ENCODE assay signal across 34 cellular contexts in genomic region chr15:62272290-62272689, GRCh38.
"Had no signal": no experiment of that assay in that cellular context is flagged by ENCODE, and none has a peak within 500 bp of the region (broad histone marks: within the 10 kb centered on the region; RNA-seq: fewer than 3 reads in every experiment).

No MANE protein-coding gene starts in this region.

- ATAC-seq: activated naive CD4-positive, alpha-beta T cell treated with anti-CD3 and anti-CD28 coated beads, Interleukin-2, amount 50 U/mL, for 72 hours; activated naive CD8-positive, alpha-beta T cell treated with anti-CD3 and anti-CD28 coated beads, Interleukin-2, amount 50 U/mL, for 24 hours; activated T-cell treated with anti-CD3 and anti-CD28 coated beads, Interleukin-2, amount 50 U/mL, for 4 hours; activated T-cell treated with anti-CD3 and anti-CD28 coated beads, Interleukin-2, amount 50 U/mL, for 72 hours; activated T-helper 17 cell treated with anti-CD3 and anti-CD28 coated beads, Interleukin-2, amount 50 U/mL, for 72 hours; body of pancreas had no signal

- DNase-seq: activated effector memory CD4-positive, alpha-beta T cell treated with anti-CD3 and anti-CD28 coated beads, Interleukin-2, amount 50 U/mL, for 16 hours; activated effector memory CD4-positive, alpha-beta T cell treated with Interleukin-2 at 50 U/mL for 16 hours; activated gamma-delta T cell; activated gamma-delta T cell treated with Interleukin-2 at 50 U/mL for 16 hours; activated naive CD4-positive, alpha-beta T cell; activated naive CD4-positive, alpha-beta T cell treated with anti-CD3 and anti-CD28 coated beads for 36 hours; activated naive CD4-positive, alpha-beta T cell treated with anti-CD3 and anti-CD28 coated beads, Interleukin-2, amount 10 ng/mL, durations not matched to agents 7 days and 5 days; activated naive CD4-positive, alpha-beta T cell treated with anti-CD3 and anti-CD28 coated beads, Interleukin-2, amount 50 U/mL, for 16 hours; activated naive CD4-positive, alpha-beta T cell treated with Interleukin-2 at 50 U/mL for 16 hours; activated naive CD8-positive, alpha-beta T cell treated with anti-CD3 and anti-CD28 coated beads for 36 hours; activated naive CD8-positive, alpha-beta T cell treated with anti-CD3 and anti-CD28 coated beads, Interleukin-2, amount 10 ng/mL, durations not matched to agents 7 days and 5 days; activated naive CD8-positive, alpha-beta T cell treated with anti-CD3 and anti-CD28 coated beads, Interleukin-2, amount 50 U/mL, for 24 hours; activated T-cell treated with anti-CD3 and anti-CD28 coated beads, Interleukin-2, amount 50 U/mL, for 1 hour; activated T-cell treated with anti-CD3 and anti-CD28 coated beads, Interleukin-2, amount 50 U/mL, for 24 hours; activated T-cell treated with anti-CD3 and anti-CD28 coated beads, Interleukin-2, amount 50 U/mL, for 4 hours; activated T-cell treated with anti-CD3 and anti-CD28 coated beads, Interleukin-2, amount 50 U/mL, for 48 hours; activated T-cell treated with anti-CD3 and anti-CD28 coated beads, Interleukin-2, amount 50 U/mL, for 72 hours; adrenal gland; amniotic stem cell; amygdala; anterior cingulate cortex; aorta; body of pancreas; brain microvascular endothelial cell; caudate nucleus; central memory CD4-positive, alpha-beta T cell; cerebellar nuclear complex had no signal

- FAIRE-seq: astrocyte, bronchial epithelial cell had no signal

- H3K4me3 ChIP-seq: adrenal gland, ascending aorta, body of pancreas, breast epithelium, cardiac muscle cell had no signal

- H3K27ac ChIP-seq: adrenal gland, ascending aorta, body of pancreas, brain microvascular endothelial cell, breast epithelium, cardiac muscle cell had no signal

- H3K4me1 ChIP-seq: adrenal gland, ascending aorta, body of pancreas, breast epithelium had no signal
